ENCODE assay signal across 8 cellular contexts in genomic region chr4:130563185-130563890, GRCh38.
DNase-seq lines count a peak whose midpoint lies in the region; ATAC-seq, FAIRE-seq and TF ChIP-seq lines count a peak whose summit lies in the region.

No MANE protein-coding gene starts in this region.

- ATAC-seq in GM12878 (peak; percentile 55), thoracic aorta (ENCODE audit: insufficient number of reproducible peaks, low FRiP score, low read depth) (peak; percentile 32), HG02759 (IDR thresholded peaks at IDR 0.05; ENCODE audit: unreplicated experiment) (no peak)

- no peak for TF ChIP-seq POLR2A in GM12878 (IDR thresholded peaks at IDR 0.05; ENCODE audit: low read depth, low read length)

- no peaks in the 10 kb centered on the region for H3K79me2 ChIP-seq in GM12878 (ENCODE audit: control insufficient read depth, insufficient read depth, low read length)

- no peak for TF ChIP-seq EP300 in GM12878 (IDR thresholded peaks at IDR 0.05; ENCODE audit: borderline replicate concordance in 1 of 2, control insufficient read depth in 1 of 2, low read depth in 2 of 2, low read length in 2 of 2)

- no peak for FAIRE-seq in GM12878 (lab: Jason Lieb, UNC)

- H3K27me3 ChIP-seq in GM12878 (replicated peaks in 1 of 2; ENCODE audit: control insufficient read depth in 2 of 2, insufficient read depth in 2 of 2, low read length in 1 of 2) (no peaks in the 10 kb centered on the region), thoracic aorta (replicated peaks; ENCODE audit: insufficient read depth) (no peaks in the 10 kb centered on the region)

- H3K4me2 ChIP-seq in GM12878 (ENCODE audit: control insufficient read depth, insufficient read depth): no peak overlapping the region

- DNase-seq in NCI-H2029 (lab: John Stamatoyannopoulos, UW): peak; percentile 46
- DNase-seq in GM12878 (ENCODE audit: low read depth, low spot score): no peak
- peak; percentile 51 for DNase-seq in iris pigment epithelial cell (ENCODE audit: low read depth)
- no peak for DNase-seq in thoracic aorta (ENCODE audit: low spot score)
- DNase-seq in activated CD4-positive, alpha-beta T cell treated with anti-CD3 and anti-CD28 coated beads for 4 hours: no peak
- no peak for DNase-seq in activated CD4-positive, alpha-beta T cell treated with anti-CD3 and anti-CD28 coated beads for 1 hour

- TF ChIP-seq CTCF in C4-2B (conservative IDR thresholded peaks at IDR 0.05) (peak; percentile 59), GM12878 (IDR thresholded peaks at IDR 0.05 in 2 of 3, conservative IDR thresholded peaks at IDR 0.05 in 1 of 3; ENCODE audit: control insufficient read depth in 2 of 3, extremely low read depth in 1 of 3, insufficient read depth in 1 of 3, low read depth in 3 of 3, low read length in 3 of 3) (peak in 2 of 3 experiments; percentile 22 to 23; a peak in 2 of 6 replicates), thoracic aorta (IDR thresholded peaks at IDR 0.05) (no peak)

- H3K4me3 ChIP-seq in GM12878: no peak overlapping the region
- peak overlapping the region; percentile 49 for H3K4me3 ChIP-seq in thoracic aorta

- no TSS peak for BruUV-seq in GM12878 (replicated peaks; lab: Mats Ljungman, UMichigan)

- 0 out of 2 replicates have a peak, but pooled peaks have one; percentile 13 for TF ChIP-seq RAD21 in GM12878 (IDR thresholded peaks at IDR 0.05; ENCODE audit: insufficient read depth, low read depth, low read length)

- WGBS in GM12878 (ENCODE audit: insufficient coverage, insufficient replicate concordance, low lambda C conversion rate, missing lambda C conversion rate): 27% methylated on average over 8 of the region's 8 CpGs

- in situ Hi-C loops in GM12878 (cut with MboI): no loop called here

- H4K20me1 ChIP-seq in GM12878 (ENCODE audit: control insufficient read depth, insufficient read depth): no peaks in the 10 kb centered on the region

- POLR2A ChIA-PET in GM12878 (lab: Charles Lee): no interaction called here

- RAD21 ChIA-PET in GM12878 (lab: Charles Lee; ENCODE audit: unreplicated experiment): interaction anchor here (0.5 to 2.1 kb wide), 11 partner anchors 8 to 424 kb away, joined by 3 to 14 read pairs (median 3); no protein-coding TSS in a partner anchor

- CTCF ChIA-PET in GM12878 (lab: Yijun Ruan, JAX): interaction anchor here (0.7 to 4.0 kb wide), 14 partner anchors 9 to 525 kb away, joined by 3 to 29 read pairs (median 5); no protein-coding TSS in a partner anchor

- H3K4me1 ChIP-seq in GM12878 (ENCODE audit: control insufficient read depth, insufficient read depth, low read length): no peaks in the 10 kb centered on the region
- H3K4me1 ChIP-seq in thoracic aorta (ENCODE audit: control insufficient read depth in 1 of 2, low read depth in 2 of 2): no peaks in the 10 kb centered on the region

- SMC1A ChIA-PET in GM12878 (lab: Charles Lee; ENCODE audit: uncharacterized antibody, unreplicated experiment): interaction anchor here (0.6 to 2.4 kb wide), 10 partner anchors 9 to 399 kb away, joined by 3 to 18 read pairs (median 4); no protein-coding TSS in a partner anchor

- H3K27ac ChIP-seq in C4-2B (no peak overlapping the region), GM12878 (ENCODE audit: control insufficient read depth, insufficient read depth) (no peak overlapping the region), thoracic aorta (no peak overlapping the region)

- intact Hi-C loops in GM12878 (cut with micrococcal nuclease; ENCODE audit: unreplicated experiment): no loop called here

- H3K9ac ChIP-seq in GM12878 (ENCODE audit: control insufficient read depth, insufficient read depth, low read length): no peak overlapping the region

- H3K9me3 ChIP-seq in GM12878 (replicated peaks; ENCODE audit: control insufficient read depth, insufficient read depth, low read length): no peaks in the 10 kb centered on the region
- no peaks in the 10 kb centered on the region for H3K9me3 ChIP-seq in thoracic aorta

- H3K36me3 ChIP-seq in GM12878 (ENCODE audit: control insufficient read depth in 2 of 2, insufficient read depth in 2 of 2, low read length in 1 of 2) (no peaks in the 10 kb centered on the region), thoracic aorta (no peaks in the 10 kb centered on the region)

- H2AFZ ChIP-seq in GM12878 (ENCODE audit: control insufficient read depth, low read depth, low read length): no peak overlapping the region

TF ChIP-seq in GM12878, 131 proteins besides CTCF, POLR2A, EP300 and RAD21:
- 0 out of 2 replicates have a peak, but pooled peaks have one; percentile 19 for TF ChIP-seq IKZF1 (conservative IDR thresholded peaks at IDR 0.05)
- no peak for TF ChIP-seq HDAC6 (IDR thresholded peaks at IDR 0.05; ENCODE audit: unreplicated experiment)

Comparison
In these comparisons a context has a peak if more than half of its experiments do, and no peak if none do; other contexts are left out.
1. DNase-seq: peak in NCI-H2029 (single experiment) and iris pigment epithelial cell (single experiment); none in GM12878 (single experiment), thoracic aorta (single experiment), activated CD4-positive, alpha-beta T cell treated with anti-CD3 and anti-CD28 coated beads for 4 hours (0 of 2) and activated CD4-positive, alpha-beta T cell treated with anti-CD3 and anti-CD28 coated beads for 1 hour (single experiment).